8 cellular contexts compared by ENCODE assay signal in genomic region chr1:1406101-1406820, GRCh38. TPM values are rescaled to one million over a fixed set of nuclear protein-coding genes. Genes with fewer than 3 reads are reported as not detected.
DNase-seq lines count a peak whose midpoint lies in the region; ATAC-seq and TF ChIP-seq lines count a peak whose summit lies in the region.

No MANE protein-coding gene starts in this region.

- peak; percentile 5; the same call in 2 of the 3 replicates for ATAC-seq in DND-41 (ENCODE audit: insufficient read depth, low read depth)

- H4K20me1 ChIP-seq in DND-41 (ENCODE audit: insufficient read depth, low read length) (peaks cover 34% of the 10 kb centered on the region), osteoblast (ENCODE audit: insufficient read depth, low read length) (peaks cover 27% of the 10 kb centered on the region)

- H3K36me3 ChIP-seq in DND-41 (ENCODE audit: insufficient read depth, low read length) = peaks cover 57% of the 10 kb centered on the region
- peaks cover 0 to 40% (median 0%) of the 10 kb centered on the region in 3 donors for H3K36me3 ChIP-seq in Peyer's patch
- H3K36me3 ChIP-seq in osteoblast (ENCODE audit: insufficient read depth, low read length) = peaks cover 37% of the 10 kb centered on the region

- no peaks in the 10 kb centered on the region for H3K27me3 ChIP-seq in DND-41 (ENCODE audit: insufficient read depth, low read length, poor library complexity)
- H3K27me3 ChIP-seq in Peyer's patch = no peaks in the 10 kb centered on the region
- H3K27me3 ChIP-seq in osteoblast (ENCODE audit: insufficient read depth, low read length) = no peaks in the 10 kb centered on the region

- H3K27ac ChIP-seq in DND-41 (ENCODE audit: low read length) = peak overlapping the region; percentile 91
- peak overlapping the region; percentile 88 to 95 (median 91) for H3K27ac ChIP-seq in Peyer's patch
- peak overlapping the region; percentile 69 for H3K27ac ChIP-seq in epithelial cell of prostate
- peak overlapping the region; percentile 76 for H3K27ac ChIP-seq in osteoblast (ENCODE audit: low read depth, low read length)

- peak overlapping the region; percentile 62 to 84; a peak in 3 of 4 replicates for H3K4me3 ChIP-seq in DND-41 (ENCODE audit: low read depth in 1 of 2, low read length in 2 of 2)
- peak overlapping the region; percentile 74 to 100 (median 88) for H3K4me3 ChIP-seq in Peyer's patch
- H3K4me3 ChIP-seq in osteoblast (ENCODE audit: insufficient read depth, low read length) = peak overlapping the region; percentile 98

- H3K79me2 ChIP-seq in DND-41 (ENCODE audit: insufficient read depth, low read length) (peaks cover 73% of the 10 kb centered on the region), osteoblast (ENCODE audit: insufficient read depth, low read length) (peaks cover 70% of the 10 kb centered on the region)

- H3K9me3 ChIP-seq in DND-41 (ENCODE audit: insufficient read depth, low read length, severe bottlenecking) = no peaks in the 10 kb centered on the region
- no peaks in the 10 kb centered on the region for H3K9me3 ChIP-seq in Peyer's patch
- no peaks in the 10 kb centered on the region for H3K9me3 ChIP-seq in osteoblast (ENCODE audit: low read depth, low read length)

- H2AFZ ChIP-seq in DND-41 (ENCODE audit: low read depth, low read length) (peak overlapping the region; percentile 89; the same call in 1 of the 2 replicates), osteoblast (ENCODE audit: low read length) (peak overlapping the region; percentile 88)

- peak overlapping the region; percentile 97 for H3K9ac ChIP-seq in DND-41 (ENCODE audit: low read depth, low read length)

- no peak for TF ChIP-seq POLR2A in Peyer's patch (IDR thresholded peaks at IDR 0.05)

- DNase-seq in DND-41 (peak; percentile 46), Peyer's patch (no peak), epithelial cell of prostate (ENCODE audit: low read depth, low spot score) (no peak), osteoblast (ENCODE audit: insufficient read length, low spot score, missing footprints) (peak; percentile 86), cerebellum (ENCODE audit: low spot score) (no peak), NCI-H2107 (lab: John Stamatoyannopoulos, UW) (no peak), occipital lobe (lab: John Stamatoyannopoulos, UW) (no peak), RPMI8226 (no peak)

- H3K4me1 ChIP-seq in DND-41 (ENCODE audit: insufficient read depth, low read length) = peaks cover 53% of the 10 kb centered on the region
- peaks cover 0 to 33% (median 12%) of the 10 kb centered on the region in 4 donors for H3K4me1 ChIP-seq in Peyer's patch
- peaks cover 18% of the 10 kb centered on the region for H3K4me1 ChIP-seq in osteoblast (ENCODE audit: insufficient read depth, low read length)

- TF ChIP-seq CTCF in DND-41 (IDR thresholded peaks at IDR 0.05; ENCODE audit: borderline replicate concordance, extremely low read depth, low read length, poor library complexity, severe bottlenecking) = no peak
- TF ChIP-seq CTCF in Peyer's patch (IDR thresholded peaks at IDR 0.05) = no peak
- TF ChIP-seq CTCF in osteoblast (IDR thresholded peaks at IDR 0.05; ENCODE audit: extremely low read depth, low read depth, low read length) = no peak

- H3K4me2 ChIP-seq in DND-41 (ENCODE audit: insufficient read depth, low read length) (peak overlapping the region; percentile 86), osteoblast (ENCODE audit: insufficient read depth, low read length) (peak overlapping the region; percentile 92)

RNA-seq across cellular contexts. Expression of gene MRPL20, which starts 0.8 kb away (rescaled TPM):
- total RNA-seq in Peyer's patch = 10 to 100 TPM; 58.2 to 94.1 (median 78.2) TPM
- total RNA-seq in osteoblast = 53.9 and 58.9 TPM in 2 replicates
- total RNA-seq in cerebellum = 31.9 TPM
- 50.4 TPM for total RNA-seq in occipital lobe

RNA-seq across cellular contexts. Expression of gene CCNL2, which starts 7.1 kb away (rescaled TPM):
- total RNA-seq in Peyer's patch = 1,000 to 10,000 TPM in 1 of 4 donors, 100 to 1,000 TPM in 3; 216 to 1,008 (median 423) TPM
- 138 and 139 TPM in 2 replicates for total RNA-seq in osteoblast
- 197 TPM for total RNA-seq in cerebellum
- 116 TPM for total RNA-seq in occipital lobe

RNA-seq across cellular contexts. Expression of gene ANKRD65, which starts 14.8 kb away (rescaled TPM):
- total RNA-seq in Peyer's patch (10 to 100 TPM in 1 of 4 donors, 1 to 10 TPM in 2, under 1 TPM in 1; 0.54 to 11.6 (median 2.0) TPM), osteoblast (1.2 and 1.8 TPM in 2 replicates), cerebellum (1.1 TPM), occipital lobe (1.4 TPM)

RNA-seq across cellular contexts. Expression of gene VWA1, which starts 29.2 kb away (rescaled TPM):
- total RNA-seq in Peyer's patch (10 to 100 TPM in 1 of 4 donors, 1 to 10 TPM in 3; 3.2 to 14.0 (median 6.7) TPM), osteoblast (2.4 and 4.3 TPM in 2 replicates), cerebellum (7.8 TPM), occipital lobe (4.1 TPM)

RNA-seq across cellular contexts. Expression of gene AURKAIP1, which starts 31.3 kb away (rescaled TPM):
- total RNA-seq in Peyer's patch (100 to 1,000 TPM; 122 to 172 (median 134) TPM), osteoblast (64.8 and 74.6 TPM in 2 replicates), cerebellum (16.8 TPM), occipital lobe (26.2 TPM)

Comparison
In these comparisons a context has a peak if more than half of its experiments do, and no peak if none do; other contexts are left out.
1. DNase-seq: peak in DND-41 (single experiment) and osteoblast (single experiment); none in Peyer's patch (0 of 3), epithelial cell of prostate (single experiment), cerebellum (single experiment), NCI-H2107 (single experiment), occipital lobe (single experiment) and RPMI8226 (single experiment).
2. Peak in every context shown above with its lines, with median percentiles within 50 percentile points of each other: H3K27ac ChIP-seq and H3K4me3 ChIP-seq.